11 cellular contexts compared by ENCODE assay signal in genomic region chr2:174844295-174844708, GRCh38.
DNase-seq lines count a peak whose midpoint lies in the region; ATAC-seq and TF ChIP-seq lines count a peak whose summit lies in the region.
"Had no signal": no experiment of that assay in that cellular context is flagged by ENCODE, and none has a peak within 500 bp of the region (broad histone marks: within the 10 kb centered on the region; RNA-seq: fewer than 3 reads in every experiment).

No MANE protein-coding gene starts in this region.

- no peak for TF ChIP-seq EP300 in SK-N-SH (IDR thresholded peaks at IDR 0.05; ENCODE audit: borderline replicate concordance in 1 of 2, low read depth in 1 of 2, low read length in 1 of 2)

- DNase-seq in SK-N-SH (no peak), HAP-1 (ENCODE audit: low spot score in 2 of 2) (no peak), astrocyte of the cerebellum (ENCODE audit: low read depth) (no peak), nephron progenitor cell (no peak), MV-4-11 (lab: John Stamatoyannopoulos, UW) (no peak)
- DNase-seq: NCI-H510A treated with DMSO at 0.1 percent for 48 hours, psoas muscle, thyroid gland had no signal

- H3K79me2 ChIP-seq in SK-N-SH (ENCODE audit: insufficient read depth) = peaks cover 31% of the 10 kb centered on the region; the same call in 1 of the 2 replicates

- H3K9ac ChIP-seq in SK-N-SH = no peak overlapping the region

- peaks cover 30% of the 10 kb centered on the region for H3K4me1 Mint-ChIP-seq in nephron progenitor cell

- H3K36me3 Mint-ChIP-seq in nephron progenitor cell (ENCODE audit: low read depth) = no peaks in the 10 kb centered on the region

- TF ChIP-seq CTCF in SK-N-SH (IDR thresholded peaks at IDR 0.05) = no peak
- TF ChIP-seq CTCF in astrocyte of the cerebellum (IDR thresholded peaks at IDR 0.05; ENCODE audit: low read depth, low read length, missing control alignments) = no peak
- TF ChIP-seq CTCF in nephron progenitor cell (IDR thresholded peaks at IDR 0.05) = no peak

- H3K4me3 ChIP-seq in SK-N-SH (ENCODE audit: low read depth in 2 of 2, low read length in 1 of 2) (no peak overlapping the region), HAP-1 (peak overlapping the region; percentile 16), astrocyte of the cerebellum (ENCODE audit: low read depth, low read length) (peak overlapping the region; percentile 27)
- H3K4me3 ChIP-seq: psoas muscle, thyroid gland had no signal

- no peak overlapping the region for H3K4me3 Mint-ChIP-seq in nephron progenitor cell

- in situ Hi-C loops in HAP-1 (cut with MboI; ENCODE audit: low sequenced_read_pairs) = no loop called here
- in situ Hi-C loops in astrocyte of the cerebellum (cut with HindIII; ENCODE audit: low sequenced_read_pairs) = no loop called here

- 97% methylated on average over 6 of the region's 6 CpGs for WGBS in SK-N-SH (ENCODE audit: low lambda C conversion rate)

- H3K9me2 ChIP-seq in SK-N-SH = no peaks in the 10 kb centered on the region

- peaks cover 10% of the 10 kb centered on the region for H3F3A ChIP-seq in SK-N-SH (replicated peaks; ENCODE audit: insufficient read depth)

- H3K4me2 ChIP-seq in SK-N-SH = no peak overlapping the region

- H3K36me3 ChIP-seq in SK-N-SH (replicated peaks in 1 of 2; ENCODE audit: control insufficient read depth in 1 of 2, insufficient read depth in 2 of 2, low read length in 1 of 2) = no peaks in the 10 kb centered on the region
- H3K36me3 ChIP-seq in HAP-1 (replicated peaks) = no peaks in the 10 kb centered on the region
- H3K36me3 ChIP-seq: thyroid gland had no signal

- H3K27me3 ChIP-seq in SK-N-SH (ENCODE audit: insufficient read depth) (no peaks in the 10 kb centered on the region), HAP-1 (ENCODE audit: low read depth) (no peaks in the 10 kb centered on the region)
- H3K27me3 ChIP-seq: thyroid gland had no signal

- H4K20me1 ChIP-seq in SK-N-SH (ENCODE audit: insufficient read depth) = no peaks in the 10 kb centered on the region

- no peak overlapping the region; a peak in 1 of 4 replicates for H3K27ac ChIP-seq in SK-N-SH (ENCODE audit: low read depth in 2 of 2, low read length in 1 of 2)
- H3K27ac ChIP-seq: psoas muscle, thyroid gland had no signal

- no peaks in the 10 kb centered on the region for H3K9me3 ChIP-seq in SK-N-SH
- no peaks in the 10 kb centered on the region for H3K9me3 ChIP-seq in HAP-1
- H3K9me3 ChIP-seq: psoas muscle, thyroid gland had no signal

- no peaks in the 10 kb centered on the region for H3K27me3 Mint-ChIP-seq in nephron progenitor cell (ENCODE audit: low read depth, poor library complexity)

- no peaks in the 10 kb centered on the region for H3K9me3 Mint-ChIP-seq in nephron progenitor cell

- POLR2A ChIA-PET in SK-N-SH (lab: Yijun Ruan, JAX) = no interaction called here

- H3K4me1 ChIP-seq in SK-N-SH (ENCODE audit: control insufficient read depth in 1 of 2, insufficient read depth in 2 of 2, low read depth in 1 of 2, low read length in 1 of 2) (peaks cover 9 to 51% of the 10 kb centered on the region in 2 experiments; a peak in 3 of 4 replicates), HAP-1 (peaks cover 69% of the 10 kb centered on the region)

- CTCF ChIA-PET in SK-N-SH (lab: Yijun Ruan, JAX) = interaction anchor here (1.7 to 3.4 kb wide), 2 partner anchors 34 to 73 kb away, joined by 5 to 19 read pairs; no protein-coding TSS in a partner anchor

- TF ChIP-seq RAD21 in SK-N-SH (IDR thresholded peaks at IDR 0.05; ENCODE audit: low read length) = no peak

- no peak overlapping the region for H2AFZ ChIP-seq in SK-N-SH (ENCODE audit: low read depth)

- ATAC-seq in SK-N-SH treated with all-trans-retinoic acid at 6 μM for 48 hours (no peak), HG02981 (IDR thresholded peaks at IDR 0.05; ENCODE audit: unreplicated experiment) (no peak), GM18517 (IDR thresholded peaks at IDR 0.05; ENCODE audit: unreplicated experiment) (no peak)
- ATAC-seq: psoas muscle had no signal

- peak overlapping the region; percentile 2 for H3K27ac Mint-ChIP-seq in nephron progenitor cell

TF ChIP-seq in SK-N-SH, 30 proteins besides CTCF, POLR2A, EP300 and RAD21 (continues in another document):
- TF ChIP-seq FOXM1 (IDR thresholded peaks at IDR 0.05; ENCODE audit: low read depth) (no peak), GABPA (IDR thresholded peaks at IDR 0.05; ENCODE audit: low read depth) (no peak), REST (IDR thresholded peaks at IDR 0.05; ENCODE audit: low read depth, low read length) (no peak), MXI1 (IDR thresholded peaks at IDR 0.05; ENCODE audit: low read depth, low read length) (no peak), MEF2A (IDR thresholded peaks at IDR 0.05; ENCODE audit: borderline replicate concordance, low read depth) (no peak), NFIC (IDR thresholded peaks at IDR 0.05; ENCODE audit: borderline replicate concordance) (no peak)

TF ChIP-seq in SK-N-SH treated with all-trans-retinoic acid at 6 μM for 48 hours, 23 proteins besides CTCF, POLR2A, EP300 and RAD21 (continues in another document):
- TF ChIP-seq ZFP30 (CRISPR knock-in tag; IDR thresholded peaks at IDR 0.05) (no peak), SNAI2 (CRISPR knock-in tag; IDR thresholded peaks at IDR 0.05) (no peak), ZNF70 (CRISPR knock-in tag; IDR thresholded peaks at IDR 0.05) (no peak), TCF4 (CRISPR knock-in tag; IDR thresholded peaks at IDR 0.05; ENCODE audit: borderline replicate concordance) (no peak), ESRRG (CRISPR knock-in tag; IDR thresholded peaks at IDR 0.05) (no peak), GLIS3 (CRISPR knock-in tag; IDR thresholded peaks at IDR 0.05) (no peak), OSR1 (CRISPR knock-in tag; IDR thresholded peaks at IDR 0.05) (no peak), TOX (CRISPR knock-in tag; IDR thresholded peaks at IDR 0.05; ENCODE audit: borderline replicate concordance) (no peak), ZFP3 (CRISPR knock-in tag; IDR thresholded peaks at IDR 0.05) (no peak), POU6F1 (CRISPR knock-in tag; IDR thresholded peaks at IDR 0.05; ENCODE audit: borderline replicate concordance, low read depth) (no peak), TSHZ2 (CRISPR knock-in tag; IDR thresholded peaks at IDR 0.05) (no peak), CSRNP3 (CRISPR knock-in tag; IDR thresholded peaks at IDR 0.05) (no peak)

Comparison
In these comparisons a context has a peak if more than half of its experiments do, and no peak if none do; other contexts are left out.
1. H3K4me3 ChIP-seq: peak in HAP-1 (single experiment) and astrocyte of the cerebellum (single experiment); none in SK-N-SH (0 of 2).